Comparison of ENCODE assay signal across 1 cellular context in the genomic region with DNA sequence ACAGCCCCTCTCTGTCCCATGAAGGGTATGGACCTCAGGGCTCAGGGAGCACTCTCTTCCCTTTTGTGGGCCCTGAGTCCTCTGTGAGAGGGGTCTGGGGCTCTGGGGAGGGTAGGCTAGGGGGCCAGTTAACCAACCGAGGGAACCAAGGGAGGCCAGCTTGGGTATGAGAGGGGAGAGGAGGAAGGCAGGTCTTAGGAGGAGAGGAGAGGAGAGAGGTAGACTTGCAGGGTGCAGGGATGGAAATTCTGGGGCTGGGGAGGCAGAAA.
TF ChIP-seq lines count a peak whose summit lies in the region.

No MANE protein-coding gene starts in this region.

TF ChIP-seq in WTC11, 78 proteins besides CTCF, POLR2A, EP300 and RAD21 (continued from another document):
- TF ChIP-seq, protein P1, sequence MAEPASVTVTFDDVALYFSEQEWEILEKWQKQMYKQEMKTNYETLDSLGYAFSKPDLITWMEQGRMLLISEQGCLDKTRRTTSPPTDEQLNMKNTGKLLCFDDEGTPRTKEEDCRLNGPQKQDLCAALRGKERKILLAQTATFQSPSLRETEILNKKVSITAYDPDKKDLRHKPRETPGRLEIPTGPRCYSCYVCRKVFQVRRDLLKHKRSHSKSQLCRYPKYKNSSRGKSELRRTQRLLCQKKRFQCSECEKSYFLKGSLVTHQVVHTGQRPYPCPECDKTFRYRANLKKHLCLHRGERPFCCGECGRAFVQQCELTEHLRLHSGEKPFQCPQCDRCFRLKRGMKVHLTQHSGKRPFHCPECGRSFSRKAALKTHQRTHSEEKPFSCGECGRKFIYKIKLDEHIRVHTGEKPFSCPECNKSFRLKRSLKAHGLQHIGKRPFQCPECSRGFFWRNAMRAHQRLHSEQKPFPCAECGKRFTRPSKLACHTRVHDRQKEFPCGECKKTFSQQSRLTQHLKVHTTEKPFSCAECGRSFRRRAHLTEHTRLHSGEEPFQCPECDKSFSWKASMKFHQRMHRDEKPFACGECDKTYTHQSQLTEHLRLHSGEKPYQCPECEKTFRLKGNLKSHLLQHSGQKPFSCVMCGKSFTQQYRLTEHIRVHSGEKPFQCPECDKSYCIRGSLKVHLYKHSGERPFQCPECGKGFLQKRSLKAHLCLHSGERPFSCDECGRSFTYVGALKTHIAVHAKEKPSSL (CRISPR knock-in tag; conservative IDR thresholded peaks at IDR 0.05) = no peak
- TF ChIP-seq, protein P2, sequence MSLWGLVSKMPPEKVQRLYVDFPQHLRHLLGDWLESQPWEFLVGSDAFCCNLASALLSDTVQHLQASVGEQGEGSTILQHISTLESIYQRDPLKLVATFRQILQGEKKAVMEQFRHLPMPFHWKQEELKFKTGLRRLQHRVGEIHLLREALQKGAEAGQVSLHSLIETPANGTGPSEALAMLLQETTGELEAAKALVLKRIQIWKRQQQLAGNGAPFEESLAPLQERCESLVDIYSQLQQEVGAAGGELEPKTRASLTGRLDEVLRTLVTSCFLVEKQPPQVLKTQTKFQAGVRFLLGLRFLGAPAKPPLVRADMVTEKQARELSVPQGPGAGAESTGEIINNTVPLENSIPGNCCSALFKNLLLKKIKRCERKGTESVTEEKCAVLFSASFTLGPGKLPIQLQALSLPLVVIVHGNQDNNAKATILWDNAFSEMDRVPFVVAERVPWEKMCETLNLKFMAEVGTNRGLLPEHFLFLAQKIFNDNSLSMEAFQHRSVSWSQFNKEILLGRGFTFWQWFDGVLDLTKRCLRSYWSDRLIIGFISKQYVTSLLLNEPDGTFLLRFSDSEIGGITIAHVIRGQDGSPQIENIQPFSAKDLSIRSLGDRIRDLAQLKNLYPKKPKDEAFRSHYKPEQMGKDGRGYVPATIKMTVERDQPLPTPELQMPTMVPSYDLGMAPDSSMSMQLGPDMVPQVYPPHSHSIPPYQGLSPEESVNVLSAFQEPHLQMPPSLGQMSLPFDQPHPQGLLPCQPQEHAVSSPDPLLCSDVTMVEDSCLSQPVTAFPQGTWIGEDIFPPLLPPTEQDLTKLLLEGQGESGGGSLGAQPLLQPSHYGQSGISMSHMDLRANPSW (CRISPR knock-in tag; conservative IDR thresholded peaks at IDR 0.05; ENCODE audit: low read depth) = no peak
- TF ChIP-seq EMX1 (CRISPR knock-in tag; IDR thresholded peaks at IDR 0.05) (no peak), RELA (CRISPR knock-in tag; IDR thresholded peaks at IDR 0.05; ENCODE audit: borderline replicate concordance) (no peak)
